18 cellular contexts compared by ENCODE assay signal in the genomic region with DNA sequence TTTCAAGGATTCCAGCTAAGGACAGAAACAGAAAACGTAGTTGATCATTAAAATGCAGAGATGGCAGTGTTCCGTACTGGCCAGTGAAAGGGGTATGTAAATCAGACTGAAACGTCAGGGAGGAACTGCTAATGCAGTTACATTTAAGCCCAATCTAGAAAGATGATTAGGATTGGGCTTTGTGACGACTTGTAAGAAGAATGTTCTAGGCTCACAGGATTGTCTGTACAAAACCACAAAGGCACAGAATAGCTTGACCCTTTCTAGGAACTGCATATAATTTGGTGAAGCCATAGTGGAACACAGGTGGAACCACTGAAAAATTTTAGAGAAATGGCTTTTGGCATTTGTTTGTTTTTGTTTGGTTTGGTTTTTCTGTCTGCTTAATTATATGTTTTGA.
"Had no signal": no experiment of that assay in that cellular context is flagged by ENCODE, and none has a peak within 500 bp of the region (broad histone marks: within the 10 kb centered on the region; RNA-seq: fewer than 3 reads in every experiment).

No MANE protein-coding gene starts in this region.

- DNase-seq: effector memory CD8-positive, alpha-beta T cell; foreskin keratinocyte; immature natural killer cell; mammary epithelial cell; mucosa of descending colon; naive thymus-derived CD8-positive, alpha-beta T cell; posterior cingulate gyrus; small intestine; stimulated activated CD4-positive, alpha-beta T cell treated with anti-CD3 and anti-CD28 coated beads, Interleukin-12 subunit alpha, Interleukin-12 subunit beta, amount 100 ng/mL, for 4 hours; stimulated activated naive CD4-positive, alpha-beta T cell treated with Interleukin-2 at 50 U/mL for 16 hours; thyroid gland; upper lobe of left lung; uterus had no signal

- H3K27ac ChIP-seq: epithelial cell of prostate, esophagus muscularis mucosa, foreskin keratinocyte, right atrium auricular region, thyroid gland, upper lobe of left lung, uterus had no signal

- H3K4me3 Mint-ChIP-seq: effector memory CD8-positive, alpha-beta T cell; immature natural killer cell; naive thymus-derived CD8-positive, alpha-beta T cell; neural crest cell had no signal

- H3K4me3 ChIP-seq: esophagus muscularis mucosa, mucosa of descending colon, right atrium auricular region, thyroid gland, upper lobe of left lung, uterus had no signal

- H3K9me3 ChIP-seq: esophagus muscularis mucosa, mucosa of descending colon, right atrium auricular region, thyroid gland, upper lobe of left lung, uterus had no signal

- H3K27ac Mint-ChIP-seq: effector memory CD8-positive, alpha-beta T cell; immature natural killer cell had no signal

- ATAC-seq: effector memory CD8-positive, alpha-beta T cell; foreskin keratinocyte; left lobe of liver; mucosa of descending colon; naive thymus-derived CD8-positive, alpha-beta T cell had no signal

- H3K4me1 ChIP-seq: foreskin keratinocyte had no signal

- H3K36me3 Mint-ChIP-seq: immature natural killer cell; naive thymus-derived CD8-positive, alpha-beta T cell had no signal

- H3K36me3 ChIP-seq: uterus had no signal

- H3K4me1 Mint-ChIP-seq: immature natural killer cell; naive thymus-derived CD8-positive, alpha-beta T cell; neural crest cell had no signal

- FAIRE-seq: small intestine had no signal

- H3K9me3 Mint-ChIP-seq: effector memory CD8-positive, alpha-beta T cell; immature natural killer cell; naive thymus-derived CD8-positive, alpha-beta T cell; neural crest cell had no signal

- H3K27me3 ChIP-seq: esophagus muscularis mucosa, foreskin keratinocyte, right atrium auricular region, thyroid gland, upper lobe of left lung, uterus had no signal
